ENCODE assay signal across 15 cellular contexts in the genomic region with DNA sequence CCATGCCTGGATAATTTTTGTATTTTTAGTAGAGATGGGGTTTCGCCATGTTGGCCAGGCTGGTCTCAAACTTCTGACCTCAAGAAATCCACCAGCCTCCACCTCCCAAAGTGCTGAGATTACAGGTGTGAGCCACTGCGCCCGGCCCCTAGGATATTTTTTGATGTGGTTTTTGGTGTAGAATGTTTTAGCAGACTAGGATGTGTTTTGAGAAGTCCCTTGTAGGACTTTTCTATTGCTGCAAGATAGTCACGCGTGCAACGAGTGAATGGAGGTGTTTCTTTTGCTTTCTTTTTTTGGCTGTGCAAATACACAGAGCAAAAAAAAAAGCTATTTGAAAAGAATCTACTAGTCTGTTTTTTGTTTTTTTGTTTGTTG.
"Had no signal": no experiment of that assay in that cellular context is flagged by ENCODE, and none has a peak within 500 bp of the region (broad histone marks: within the 10 kb centered on the region; RNA-seq: fewer than 3 reads in every experiment).

No MANE protein-coding gene starts in this region.

- ATAC-seq: activated naive CD8-positive, alpha-beta T cell treated with anti-CD3 and anti-CD28 coated beads, Interleukin-2, amount 50 U/mL, for 24 hours; gastrocnemius medialis; heart left ventricle had no signal

- H3K27ac Mint-ChIP-seq: activated naive CD8-positive, alpha-beta T cell treated with anti-CD3 and anti-CD28 coated beads, Interleukin-2, amount 50 U/mL, for 24 hours; endodermal cell; nephron progenitor cell; progenitor cell of endocrine pancreas; type B pancreatic cell had no signal

- H3K27me3 Mint-ChIP-seq: activated naive CD8-positive, alpha-beta T cell treated with anti-CD3 and anti-CD28 coated beads, Interleukin-2, amount 50 U/mL, for 24 hours; progenitor cell of endocrine pancreas; stimulated activated naive CD8-positive, alpha-beta T cell treated with anti-CD3 and anti-CD28 coated beads, Interleukin-15, Interleukin-2, amounts not matched to agents 100 ng/mL and 50 ng/mL, for 24 hours; type B pancreatic cell had no signal

- H3K36me3 ChIP-seq: gastrocnemius medialis, heart left ventricle, right atrium auricular region had no signal

- DNase-seq: activated CD4-positive, CD25-positive, alpha-beta regulatory T cell; activated CD8-positive, alpha-beta memory T cell treated with anti-CD3 and anti-CD28 coated beads for 24 hours; activated naive CD8-positive, alpha-beta T cell treated with anti-CD3 and anti-CD28 coated beads, Interleukin-2, amount 50 U/mL, for 24 hours; aorta; dermis blood vessel endothelial cell; endodermal cell; gastrocnemius medialis; heart left ventricle; nephron progenitor cell; occipital lobe; stimulated activated CD4-positive, alpha-beta T cell treated with anti-CD3 and anti-CD28 coated beads, Interleukin-4, amount 100 ng/mL, for 24 hours had no signal

- H3K4me3 Mint-ChIP-seq: activated naive CD8-positive, alpha-beta T cell treated with anti-CD3 and anti-CD28 coated beads, Interleukin-2, amount 50 U/mL, for 24 hours; endodermal cell; nephron progenitor cell; stimulated activated naive CD8-positive, alpha-beta T cell treated with anti-CD3 and anti-CD28 coated beads, Interleukin-15, Interleukin-2, amounts not matched to agents 100 ng/mL and 50 ng/mL, for 24 hours; type B pancreatic cell had no signal

- H3K36me3 Mint-ChIP-seq: type B pancreatic cell had no signal

- H3K9me3 ChIP-seq: gastrocnemius medialis, heart left ventricle, right atrium auricular region had no signal

- H3K9me3 Mint-ChIP-seq: activated naive CD8-positive, alpha-beta T cell treated with anti-CD3 and anti-CD28 coated beads, Interleukin-2, amount 50 U/mL, for 24 hours; stimulated activated naive CD8-positive, alpha-beta T cell treated with anti-CD3 and anti-CD28 coated beads, Interleukin-15, Interleukin-2, amounts not matched to agents 100 ng/mL and 50 ng/mL, for 24 hours had no signal
